23 cellular contexts compared by ENCODE assay signal in genomic region chr20:47951521-47951951, GRCh38.
DNase-seq lines count a peak whose midpoint lies in the region; ATAC-seq and TF ChIP-seq lines count a peak whose summit lies in the region.
"Had no signal": no experiment of that assay in that cellular context is flagged by ENCODE, and none has a peak within 500 bp of the region (broad histone marks: within the 10 kb centered on the region; RNA-seq: fewer than 3 reads in every experiment).

No MANE protein-coding gene starts in this region.

- peak overlapping the region; percentile 47 for H3K27ac Mint-ChIP-seq in neural progenitor cell
- H3K27ac Mint-ChIP-seq: activated CD8-positive, alpha-beta T cell treated with anti-CD3 and anti-CD28 coated beads, Interleukin-2, amount 10 ng/mL, durations not matched to agents 7 days and 5 days; activated naive CD4-positive, alpha-beta T cell treated with anti-CD3 and anti-CD28 coated beads for 36 hours; progenitor cell of endocrine pancreas had no signal

- H3K27me3 ChIP-seq in DND-41 (ENCODE audit: insufficient read depth, low read length, poor library complexity) (no peaks in the 10 kb centered on the region), Panc1 (ENCODE audit: control insufficient read depth, insufficient read depth, low read length) (no peaks in the 10 kb centered on the region), neural progenitor cell (no peaks in the 10 kb centered on the region)
- H3K27me3 ChIP-seq: ascending aorta, vagina had no signal

- ATAC-seq in DND-41 (ENCODE audit: insufficient read depth, low read depth) (no peak; the same call in 2 of the 3 replicates), Panc1 (0 out of 2 replicates have a peak, but pooled peaks have one; percentile 49), GM19455 (IDR thresholded peaks at IDR 0.05; ENCODE audit: unreplicated experiment) (no peak)
- ATAC-seq: activated CD4-positive, CD25-positive, alpha-beta regulatory T cell treated with anti-CD3 and anti-CD28 coated beads, Interleukin-2, amount 50 U/mL, for 24 hours; activated CD8-positive, alpha-beta T cell treated with anti-CD3 and anti-CD28 coated beads, Interleukin-2, amount 10 ng/mL, durations not matched to agents 7 days and 5 days; activated T-cell treated with anti-CD3 and anti-CD28 coated beads, Interleukin-2, amount 50 U/mL, for 4 hours had no signal

- CTCF ChIA-PET in Panc1 (lab: Charles Lee) = no interaction called here

- H4K20me1 ChIP-seq in DND-41 (ENCODE audit: insufficient read depth, low read length) (no peaks in the 10 kb centered on the region), neural progenitor cell (ENCODE audit: low read depth) (no peaks in the 10 kb centered on the region)

- H3K4me3 ChIP-seq in DND-41 (ENCODE audit: low read depth in 1 of 2, low read length in 2 of 2) (no peak overlapping the region), Panc1 (ENCODE audit: low read depth in 2 of 2, low read length in 2 of 2) (no peak overlapping the region), epithelial cell of esophagus (ENCODE audit: low read length) (no peak overlapping the region), neural progenitor cell (no peak overlapping the region)
- H3K4me3 ChIP-seq: ascending aorta, vagina had no signal

- H3K9ac ChIP-seq in DND-41 (ENCODE audit: low read depth, low read length) = no peak overlapping the region
- no peak overlapping the region for H3K9ac ChIP-seq in neural progenitor cell

- H3F3A ChIP-seq in neural progenitor cell (ENCODE audit: low read depth) = no peaks in the 10 kb centered on the region

- in situ Hi-C loops in Panc1 (cut with HindIII; ENCODE audit: low pct_unique_long_range_greater_than_20kb, low sequenced_read_pairs) = no loop called here

- DNase-seq in DND-41 (no peak), Panc1 (ENCODE audit: low read depth, low spot score) (no peak), epithelial cell of esophagus (ENCODE audit: low read depth) (peak; percentile 72), neural progenitor cell (ENCODE audit: low spot score) (no peak), iPS-NIHi7 (ENCODE audit: extremely low spot score) (no peak), NCI-H1417 (lab: John Stamatoyannopoulos, UW) (no peak), erythroblast (lab: John Stamatoyannopoulos, UW) (no peak)
- DNase-seq: activated CD8-positive, alpha-beta T cell treated with anti-CD3 and anti-CD28 coated beads, Interleukin-2, amount 10 ng/mL, durations not matched to agents 7 days and 5 days; activated naive CD4-positive, alpha-beta T cell treated with anti-CD3 and anti-CD28 coated beads for 36 hours; activated T-cell treated with anti-CD3 and anti-CD28 coated beads, Interleukin-2, amount 50 U/mL, for 4 hours; foreskin fibroblast; hypothalamus; midbrain; NCI-H1105; NCI-H748 treated with DMSO at 0.1 percent for 48 hours; stimulated activated CD4-positive, alpha-beta T cell treated with anti-CD3 and anti-CD28 coated beads, Interleukin-4, amount 100 ng/mL, for 24 hours; T-helper 9 cell had no signal

- H3K4me3 Mint-ChIP-seq in neural progenitor cell = no peak overlapping the region
- H3K4me3 Mint-ChIP-seq: activated CD8-positive, alpha-beta T cell treated with anti-CD3 and anti-CD28 coated beads, Interleukin-2, amount 10 ng/mL, durations not matched to agents 7 days and 5 days; activated naive CD4-positive, alpha-beta T cell treated with anti-CD3 and anti-CD28 coated beads for 36 hours; activated T-cell treated with anti-CD3 and anti-CD28 coated beads, Interleukin-2, amount 50 U/mL, for 4 hours; neural crest cell had no signal

- POLR2A ChIA-PET in Panc1 (lab: Charles Lee) = no interaction called here

- no peak for TF ChIP-seq POLR2A in erythroblast (IDR thresholded peaks at IDR 0.05; ENCODE audit: low read length)

- H3K9me3 ChIP-seq in DND-41 (ENCODE audit: insufficient read depth, low read length, severe bottlenecking) (no peaks in the 10 kb centered on the region), Panc1 (ENCODE audit: control insufficient read depth, insufficient read depth, low read depth, low read length) (no peaks in the 10 kb centered on the region), neural progenitor cell (ENCODE audit: low read depth) (no peaks in the 10 kb centered on the region)
- H3K9me3 ChIP-seq: ascending aorta, vagina had no signal

- H2AFZ ChIP-seq in DND-41 (ENCODE audit: low read depth, low read length) (no peak overlapping the region), neural progenitor cell (replicated peaks) (no peak overlapping the region)

- H3K79me2 ChIP-seq in DND-41 (ENCODE audit: insufficient read depth, low read length) = no peaks in the 10 kb centered on the region
- H3K79me2 ChIP-seq in neural progenitor cell (ENCODE audit: low read depth) = no peaks in the 10 kb centered on the region

- TF ChIP-seq CTCF in DND-41 (IDR thresholded peaks at IDR 0.05; ENCODE audit: borderline replicate concordance, extremely low read depth, low read length, poor library complexity, severe bottlenecking) = no peak
- TF ChIP-seq CTCF in Panc1 (IDR thresholded peaks at IDR 0.05) = no peak
- no peak for TF ChIP-seq CTCF in epithelial cell of esophagus (IDR thresholded peaks at IDR 0.05; ENCODE audit: insufficient read depth, low read depth, low read length, missing control alignments)
- no peak for TF ChIP-seq CTCF in neural progenitor cell (IDR thresholded peaks at IDR 0.05)

- H3K4me1 Mint-ChIP-seq in neural progenitor cell = peaks cover 33% of the 10 kb centered on the region

- H3K36me3 ChIP-seq in DND-41 (ENCODE audit: insufficient read depth, low read length) (no peaks in the 10 kb centered on the region), Panc1 (ENCODE audit: control insufficient read depth, insufficient read depth, low read length) (no peaks in the 10 kb centered on the region), neural progenitor cell (no peaks in the 10 kb centered on the region)
- H3K36me3 ChIP-seq: ascending aorta, vagina had no signal

- no peaks in the 10 kb centered on the region for H3K36me3 Mint-ChIP-seq in neural progenitor cell

- BruUV-seq in Panc1 (replicated peaks; lab: Mats Ljungman, UMichigan) = no TSS peak

- H3K27ac ChIP-seq in DND-41 (ENCODE audit: low read length) (peak overlapping the region; percentile 2; the same call in 1 of the 2 replicates), Panc1 (ENCODE audit: low read length) (no peak overlapping the region), neural progenitor cell (no peak overlapping the region)
- H3K27ac ChIP-seq: ascending aorta, vagina had no signal

- peaks cover 2% of the 10 kb centered on the region for H3K9me3 Mint-ChIP-seq in neural progenitor cell
- H3K9me3 Mint-ChIP-seq: activated naive CD4-positive, alpha-beta T cell treated with anti-CD3 and anti-CD28 coated beads for 36 hours; activated T-cell treated with anti-CD3 and anti-CD28 coated beads, Interleukin-2, amount 50 U/mL, for 4 hours; neural crest cell had no signal

- H3K27me3 Mint-ChIP-seq in neural progenitor cell (ENCODE audit: insufficient read depth, low read depth) = peaks cover 19% of the 10 kb centered on the region

- intact Hi-C loops in Panc1 (cut with micrococcal nuclease; ENCODE audit: unreplicated experiment) = no loop called here

- H3K4me2 ChIP-seq in DND-41 (ENCODE audit: insufficient read depth, low read length) (no peak overlapping the region), neural progenitor cell (no peak overlapping the region)

- H3K4me1 ChIP-seq in DND-41 (ENCODE audit: insufficient read depth, low read length) (peaks cover 28% of the 10 kb centered on the region), Panc1 (ENCODE audit: control insufficient read depth, insufficient read depth, low read length) (no peaks in the 10 kb centered on the region), neural progenitor cell (peaks cover 9% of the 10 kb centered on the region)
- H3K4me1 ChIP-seq: ascending aorta had no signal
